8 cellular contexts compared by ENCODE assay signal in genomic region chr6:152124432-152125074, GRCh38.
DNase-seq lines count a peak whose midpoint lies in the region; ATAC-seq and TF ChIP-seq lines count a peak whose summit lies in the region.

No MANE protein-coding gene starts in this region.

- H3K4me1 ChIP-seq in body of pancreas: no peaks in the 10 kb centered on the region
- H3K4me1 ChIP-seq in tibial nerve: peaks cover 0 to 15% (median 0%) of the 10 kb centered on the region in 4 donors

- no peaks in the 10 kb centered on the region for H3K9me3 Mint-ChIP-seq in activated CD4-positive, alpha-beta T cell treated with anti-CD3 and anti-CD28 coated beads for 36 hours (ENCODE audit: low read depth)

- peak; percentile 30 to 74 (median 67) for TF ChIP-seq CTCF in body of pancreas (IDR thresholded peaks at IDR 0.05)
- TF ChIP-seq CTCF in tibial nerve (IDR thresholded peaks at IDR 0.05): peak; percentile 60 to 80 (median 70)

- CTCF ChIA-PET in activated CD4-positive, alpha-beta T cell treated with anti-CD3 and anti-CD28 coated beads for 36 hours (lab: Charles Lee): interaction anchor here (0.6 to 3.1 kb wide), 24 partner anchors 9 to 884 kb away, joined by 3 to 11 read pairs (median 4); no protein-coding TSS in a partner anchor

- H3K27me3 ChIP-seq in body of pancreas: no peaks in the 10 kb centered on the region
- no peaks in the 10 kb centered on the region for H3K27me3 ChIP-seq in tibial nerve

- peaks cover 0 to 9% of the 10 kb centered on the region in 2 donors for H3K36me3 ChIP-seq in body of pancreas (replicated peaks in 1 of 2; ENCODE audit: insufficient read depth in 1 of 2, low read depth in 2 of 2)
- H3K36me3 ChIP-seq in tibial nerve: peaks cover 0 to 48% (median 0%) of the 10 kb centered on the region in 3 donors

- TF ChIP-seq POLR2A in body of pancreas (IDR thresholded peaks at IDR 0.05) (no peak), tibial nerve (IDR thresholded peaks at IDR 0.05) (no peak)

- TF ChIP-seq EP300 in tibial nerve (IDR thresholded peaks at IDR 0.05): no peak

- WGBS in body of pancreas, 2 donors: 56 to 57% methylated on average over 3 of the region's 3 CpGs
- WGBS in tibial nerve, 2 donors: 53% methylated on average over 3 of the region's 3 CpGs

- H3K4me1 Mint-ChIP-seq in activated CD4-positive, alpha-beta T cell treated with anti-CD3 and anti-CD28 coated beads for 36 hours: no peaks in the 10 kb centered on the region

- intact Hi-C loops in activated CD4-positive, alpha-beta T cell treated with anti-CD3 and anti-CD28 coated beads for 36 hours (cut with DNase I, micrococcal nuclease): loop anchor here (1.0 to 5.0 kb wide), 6 partner anchors 143 to 448 kb away; no protein-coding TSS in a partner anchor
- intact Hi-C loops in body of pancreas (cut with DNase I): no loop called here

- peaks cover 37% of the 10 kb centered on the region for H3K36me3 Mint-ChIP-seq in activated CD4-positive, alpha-beta T cell treated with anti-CD3 and anti-CD28 coated beads for 36 hours (ENCODE audit: low read depth)

- H3K27me3 Mint-ChIP-seq in activated CD4-positive, alpha-beta T cell treated with anti-CD3 and anti-CD28 coated beads for 36 hours: no peaks in the 10 kb centered on the region

- H3K27ac ChIP-seq in body of pancreas: no peak overlapping the region
- H3K27ac ChIP-seq in tibial nerve: no peak overlapping the region

- POLR2A ChIA-PET in activated CD4-positive, alpha-beta T cell treated with anti-CD3 and anti-CD28 coated beads for 36 hours (lab: Charles Lee): no interaction called here

- no peak overlapping the region for H3K4me3 Mint-ChIP-seq in activated CD4-positive, alpha-beta T cell treated with anti-CD3 and anti-CD28 coated beads for 36 hours

- H3K9me3 ChIP-seq in body of pancreas (no peaks in the 10 kb centered on the region), tibial nerve (no peaks in the 10 kb centered on the region)

- H3K4me3 ChIP-seq in body of pancreas (no peak overlapping the region), tibial nerve (no peak overlapping the region)

- DNase-seq in activated CD4-positive, alpha-beta T cell treated with anti-CD3 and anti-CD28 coated beads for 36 hours: no peak
- DNase-seq in activated CD4-positive, alpha-beta T cell treated with anti-CD3 and anti-CD28 coated beads, Interleukin-2, amount 50 U/mL, for 1 hour: no peak
- DNase-seq in HCEC 1CT (peak; percentile 72), NCI-H1694 treated with DMSO at 0.1 percent for 48 hours (lab: John Stamatoyannopoulos, UW) (peak; percentile 1), body of pancreas (no peak), iris pigment epithelial cell (ENCODE audit: low read depth) (peak; percentile 75), tibial nerve (ENCODE audit: low spot score in 2 of 2) (no peak)
- DNase-seq in stimulated activated CD4-positive, alpha-beta T cell treated with anti-CD3 and anti-CD28 coated beads, Interleukin-4, amount 100 ng/mL, for 1 hour: no peak

- H3K27ac Mint-ChIP-seq in activated CD4-positive, alpha-beta T cell treated with anti-CD3 and anti-CD28 coated beads for 36 hours: no peak overlapping the region

- ATAC-seq in activated CD4-positive, alpha-beta T cell treated with anti-CD3 and anti-CD28 coated beads for 36 hours: peak; percentile 49
- peak; percentile 58 for ATAC-seq in body of pancreas

Comparison
In these comparisons a context has a peak if more than half of its experiments do, and no peak if none do; other contexts are left out.
1. DNase-seq: peak in HCEC 1CT (single experiment), NCI-H1694 treated with DMSO at 0.1 percent for 48 hours (single experiment) and iris pigment epithelial cell (single experiment); none in activated CD4-positive, alpha-beta T cell treated with anti-CD3 and anti-CD28 coated beads for 36 hours (single experiment), activated CD4-positive, alpha-beta T cell treated with anti-CD3 and anti-CD28 coated beads, Interleukin-2, amount 50 U/mL, for 1 hour (single experiment), body of pancreas (0 of 4), tibial nerve (0 of 2) and stimulated activated CD4-positive, alpha-beta T cell treated with anti-CD3 and anti-CD28 coated beads, Interleukin-4, amount 100 ng/mL, for 1 hour (single experiment).